ENCODE assay signal across 9 cellular contexts in the genomic region with DNA sequence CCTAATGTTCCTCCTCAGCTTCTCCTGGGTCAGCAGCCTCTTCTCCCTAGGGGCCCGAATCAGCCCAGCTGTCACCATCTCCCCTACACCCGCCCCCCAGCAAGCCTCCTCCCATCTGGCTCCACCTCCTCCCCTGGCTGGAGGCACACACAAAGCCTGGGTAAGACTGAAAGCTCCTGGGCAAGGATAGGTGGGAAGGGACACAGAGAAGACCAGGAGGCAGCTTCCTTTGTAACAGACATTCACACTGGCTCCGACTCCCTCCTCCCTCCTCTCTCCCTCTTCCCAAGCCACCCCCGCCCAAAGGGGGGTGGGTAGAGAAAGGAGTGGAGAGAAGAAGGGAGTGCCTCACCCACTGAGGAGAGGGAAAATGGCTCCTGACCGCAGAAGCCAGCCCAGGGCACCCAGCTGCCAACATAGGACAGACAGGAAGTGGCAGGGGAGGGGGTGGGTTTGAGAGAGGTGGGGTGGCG. TPM values are rescaled to one million over a fixed set of nuclear protein-coding genes. Genes with fewer than 3 reads are reported as not detected.
DNase-seq lines count a peak whose midpoint lies in the region; ATAC-seq and TF ChIP-seq lines count a peak whose summit lies in the region.
"Had no signal": no experiment of that assay in that cellular context is flagged by ENCODE, and none has a peak within 500 bp of the region (broad histone marks: within the 10 kb centered on the region; RNA-seq: fewer than 3 reads in every experiment).

No MANE protein-coding gene starts in this region.

- peak overlapping the region; percentile 84 for H3K4me3 Mint-ChIP-seq in CD4-positive, alpha-beta T cell
- H3K4me3 Mint-ChIP-seq in activated naive CD8-positive, alpha-beta T cell treated with anti-CD3 and anti-CD28 coated beads, Interleukin-2, amount 10 ng/mL, durations not matched to agents 7 days and 5 days = no peak overlapping the region

- peaks cover 82% of the 10 kb centered on the region for H3K79me2 ChIP-seq in hepatocyte

- H3K27ac ChIP-seq in CD4-positive, alpha-beta T cell (ENCODE audit: low read depth, low read length) = peak overlapping the region; percentile 60
- peak overlapping the region; percentile 23 for H3K27ac ChIP-seq in hepatocyte
- H3K27ac ChIP-seq in stomach smooth muscle (ENCODE audit: low read length) = peak overlapping the region; percentile 88

- no peak for TF ChIP-seq CTCF in CD4-positive, alpha-beta T cell (IDR thresholded peaks at IDR 0.05)
- no peak for TF ChIP-seq CTCF in hepatocyte (IDR thresholded peaks at IDR 0.05; ENCODE audit: poor library complexity)

- peaks cover 56% of the 10 kb centered on the region for H3K4me1 Mint-ChIP-seq in CD4-positive, alpha-beta T cell (ENCODE audit: low read depth)
- H3K4me1 Mint-ChIP-seq in activated naive CD8-positive, alpha-beta T cell treated with anti-CD3 and anti-CD28 coated beads, Interleukin-2, amount 10 ng/mL, durations not matched to agents 7 days and 5 days = peaks cover 37% of the 10 kb centered on the region

- H3K4me2 ChIP-seq in hepatocyte = peak overlapping the region; percentile 92

- H3K36me3 Mint-ChIP-seq in CD4-positive, alpha-beta T cell (ENCODE audit: low read depth) = peaks cover 70% of the 10 kb centered on the region
- peaks cover 51% of the 10 kb centered on the region for H3K36me3 Mint-ChIP-seq in activated naive CD8-positive, alpha-beta T cell treated with anti-CD3 and anti-CD28 coated beads, Interleukin-2, amount 10 ng/mL, durations not matched to agents 7 days and 5 days

- H4K20me1 ChIP-seq in hepatocyte (ENCODE audit: insufficient read depth, poor library complexity, severe bottlenecking) = peaks cover 44% of the 10 kb centered on the region

- ATAC-seq in CD4-positive, alpha-beta T cell (ENCODE audit: poor library complexity) = no peak
- no peak for ATAC-seq in activated naive CD8-positive, alpha-beta T cell treated with anti-CD3 and anti-CD28 coated beads, Interleukin-2, amount 10 ng/mL, durations not matched to agents 7 days and 5 days (ENCODE audit: low read depth)
- ATAC-seq: HCT116 had no signal

- POLR2A ChIA-PET in CD4-positive, alpha-beta T cell (lab: Charles Lee) = interaction anchor here (0.7 to 3.4 kb wide), 10 partner anchors 8 to 358 kb away, joined by 3 to 21 read pairs (median 4); partner anchors contain the start of genes COPS7A, NOP2, USP5 and ZNF384
- POLR2A ChIA-PET in activated naive CD8-positive, alpha-beta T cell treated with anti-CD3 and anti-CD28 coated beads, Interleukin-2, amount 10 ng/mL, durations not matched to agents 7 days and 5 days (lab: Charles Lee) = interaction anchor here (0.9 to 1.8 kb wide), 13 partner anchors 10 to 248 kb away, joined by 3 to 6 read pairs (median 4); partner anchors contain the start of genes CDCA3, GAPDH, USP5 and ZNF384

- intact Hi-C loops in CD4-positive, alpha-beta T cell (cut with DNase I, micrococcal nuclease) = loop anchor here in 1 of 2 experiments (2.0 kb wide), 1 partner anchor 32 kb away; no protein-coding TSS in a partner anchor

- peaks cover 29% of the 10 kb centered on the region for H3K4me1 ChIP-seq in hepatocyte (ENCODE audit: insufficient read depth)
- H3K4me1 ChIP-seq in stomach smooth muscle (ENCODE audit: control insufficient read depth, insufficient read depth, low read length) = peaks cover 47% of the 10 kb centered on the region

- no peaks in the 10 kb centered on the region for H3K9me3 Mint-ChIP-seq in CD4-positive, alpha-beta T cell
- H3K9me3 Mint-ChIP-seq in activated naive CD8-positive, alpha-beta T cell treated with anti-CD3 and anti-CD28 coated beads, Interleukin-2, amount 10 ng/mL, durations not matched to agents 7 days and 5 days = no peaks in the 10 kb centered on the region

- CTCF ChIA-PET in CD4-positive, alpha-beta T cell (lab: Charles Lee) = interaction anchor here (1.0 to 1.6 kb wide), 4 partner anchors 33 to 138 kb away, joined by 3 to 4 read pairs (median 4); no protein-coding TSS in a partner anchor

- no peaks in the 10 kb centered on the region for H3K9me3 ChIP-seq in CD4-positive, alpha-beta T cell (ENCODE audit: control insufficient read depth, low read length)
- no peaks in the 10 kb centered on the region for H3K9me3 ChIP-seq in hepatocyte (ENCODE audit: low read depth)
- H3K9me3 ChIP-seq in stomach smooth muscle (ENCODE audit: control insufficient read depth in 2 of 2, low read length in 2 of 2) = no peaks in the 10 kb centered on the region

- no peaks in the 10 kb centered on the region for H3K9me2 ChIP-seq in hepatocyte (replicated peaks; ENCODE audit: insufficient read depth)

- H3K36me3 ChIP-seq in hepatocyte (replicated peaks; ENCODE audit: insufficient read depth, low read depth) (no peaks in the 10 kb centered on the region), stomach smooth muscle (ENCODE audit: control insufficient read depth in 2 of 2, insufficient read depth in 2 of 2, low read length in 2 of 2) (peaks cover 39 to 40% of the 10 kb centered on the region in 2 donors)

- peak overlapping the region in 1 of 2 donors; percentile 3 for H3K9ac ChIP-seq in stomach smooth muscle (ENCODE audit: low read length in 2 of 2)

- WGBS in hepatocyte (ENCODE audit: low lambda C conversion rate, missing lambda C conversion rate) = 62% methylated on average over 4 of the region's 6 CpGs

- H3K27me3 ChIP-seq in CD4-positive, alpha-beta T cell (ENCODE audit: control insufficient read depth, insufficient read depth, low read length) = no peaks in the 10 kb centered on the region
- no peaks in the 10 kb centered on the region for H3K27me3 ChIP-seq in hepatocyte
- H3K27me3 ChIP-seq in stomach smooth muscle (ENCODE audit: control insufficient read depth in 1 of 2, insufficient read depth in 2 of 2, low read length in 2 of 2) = no peaks in the 10 kb centered on the region

- peak in 9 of 10 experiments; percentile 16 to 56 (median 44) for DNase-seq in CD4-positive, alpha-beta T cell
- DNase-seq in NCI-H2081 treated with DMSO at 0.1 percent for 48 hours (lab: John Stamatoyannopoulos, UW) = peak; percentile 8
- DNase-seq in activated naive CD8-positive, alpha-beta T cell treated with anti-CD3 and anti-CD28 coated beads, Interleukin-2, amount 10 ng/mL, durations not matched to agents 7 days and 5 days = no peak
- no peak for DNase-seq in hepatocyte (ENCODE audit: low spot score)
- no peak for DNase-seq in NCI-H1105 treated with DMSO at 0.1 percent for 48 hours (lab: John Stamatoyannopoulos, UW)
- DNase-seq in midbrain (lab: John Stamatoyannopoulos, UW) = no peak
- DNase-seq in putamen (ENCODE audit: low spot score) = no peak

- H3K27me3 Mint-ChIP-seq in CD4-positive, alpha-beta T cell = no peaks in the 10 kb centered on the region
- no peaks in the 10 kb centered on the region for H3K27me3 Mint-ChIP-seq in activated naive CD8-positive, alpha-beta T cell treated with anti-CD3 and anti-CD28 coated beads, Interleukin-2, amount 10 ng/mL, durations not matched to agents 7 days and 5 days

- no peak overlapping the region for H2AFZ ChIP-seq in hepatocyte

- no peak overlapping the region for H3K4me3 ChIP-seq in hepatocyte
- peak overlapping the region; percentile 17 to 57 for H3K4me3 ChIP-seq in stomach smooth muscle (ENCODE audit: low read length in 2 of 2)

- peak overlapping the region; percentile 88 for H3K27ac Mint-ChIP-seq in CD4-positive, alpha-beta T cell
- peak overlapping the region; percentile 69 for H3K27ac Mint-ChIP-seq in activated naive CD8-positive, alpha-beta T cell treated with anti-CD3 and anti-CD28 coated beads, Interleukin-2, amount 10 ng/mL, durations not matched to agents 7 days and 5 days

RNA-seq across cellular contexts. Expression of gene CHD4, which starts 4.0 kb away (rescaled TPM):
- 100 to 1,000 TPM; 288 to 292 TPM for total RNA-seq in CD4-positive, alpha-beta T cell
- total RNA-seq in activated naive CD8-positive, alpha-beta T cell treated with anti-CD3 and anti-CD28 coated beads, Interleukin-2, amount 10 ng/mL, durations not matched to agents 7 days and 5 days = 100 to 1,000 TPM; 273 to 277 TPM
- 181 and 211 TPM in 2 replicates for total RNA-seq in hepatocyte
- 74.1 and 108 TPM in 2 replicates for polyA plus RNA-seq in hepatocyte

RNA-seq across cellular contexts. Expression of gene LPAR5, which starts 32.6 kb away (rescaled TPM):
- 1 to 10 TPM; 2.8 to 3.0 TPM for total RNA-seq in CD4-positive, alpha-beta T cell
- total RNA-seq in activated naive CD8-positive, alpha-beta T cell treated with anti-CD3 and anti-CD28 coated beads, Interleukin-2, amount 10 ng/mL, durations not matched to agents 7 days and 5 days = 10 to 100 TPM; 19.4 to 20.9 TPM
- 0.60 and 1.0 TPM in 2 replicates for total RNA-seq in hepatocyte
- 0.34 and 2.0 TPM in 2 replicates for polyA plus RNA-seq in hepatocyte

RNA-seq across cellular contexts. Expression of gene NOP2, which starts 35.0 kb away (rescaled TPM):
- 10 to 100 TPM; 75.3 to 76.8 TPM for total RNA-seq in CD4-positive, alpha-beta T cell
- total RNA-seq in activated naive CD8-positive, alpha-beta T cell treated with anti-CD3 and anti-CD28 coated beads, Interleukin-2, amount 10 ng/mL, durations not matched to agents 7 days and 5 days = 10 to 100 TPM; 76.1 to 78.6 TPM
- total RNA-seq in hepatocyte = 36.1 and 40.3 TPM in 2 replicates
- polyA plus RNA-seq in hepatocyte = 37.8 and 38.1 TPM in 2 replicates

RNA-seq across cellular contexts. Expression of gene ACRBP, which starts 44.1 kb away (rescaled TPM):
- total RNA-seq in CD4-positive, alpha-beta T cell = under 1 TPM; 0.58 to 0.95 TPM
- total RNA-seq in activated naive CD8-positive, alpha-beta T cell treated with anti-CD3 and anti-CD28 coated beads, Interleukin-2, amount 10 ng/mL, durations not matched to agents 7 days and 5 days = 1 to 10 TPM; 8.0 to 8.8 TPM
- 0.20 and 0.68 TPM in 2 replicates for total RNA-seq in hepatocyte
- polyA plus RNA-seq in hepatocyte = 0.62 and 1.8 TPM in 2 replicates

RNA-seq across cellular contexts. Expression of gene IFFO1, which starts 47.3 kb away (rescaled TPM):
- 10 to 100 TPM; 21.6 to 21.9 TPM for total RNA-seq in CD4-positive, alpha-beta T cell
- total RNA-seq in activated naive CD8-positive, alpha-beta T cell treated with anti-CD3 and anti-CD28 coated beads, Interleukin-2, amount 10 ng/mL, durations not matched to agents 7 days and 5 days = 10 to 100 TPM; 35.8 to 37.5 TPM
- total RNA-seq in hepatocyte = 5.4 and 7.5 TPM in 2 replicates
- polyA plus RNA-seq in hepatocyte = 11.2 and 15.2 TPM in 2 replicates

Comparison
In these comparisons a context has a peak if more than half of its experiments do, and no peak if none do; other contexts are left out.
1. DNase-seq: peak in CD4-positive, alpha-beta T cell (9 of 10) and NCI-H2081 treated with DMSO at 0.1 percent for 48 hours (single experiment); none in activated naive CD8-positive, alpha-beta T cell treated with anti-CD3 and anti-CD28 coated beads, Interleukin-2, amount 10 ng/mL, durations not matched to agents 7 days and 5 days (single experiment), hepatocyte (single experiment), NCI-H1105 treated with DMSO at 0.1 percent for 48 hours (single experiment), midbrain (single experiment) and putamen (single experiment).
2. H3K27ac ChIP-seq: peak in every context shown above with its lines; median percentile 88 in stomach smooth muscle; 60 in CD4-positive, alpha-beta T cell; 23 in hepatocyte.